In the genomic region with DNA sequence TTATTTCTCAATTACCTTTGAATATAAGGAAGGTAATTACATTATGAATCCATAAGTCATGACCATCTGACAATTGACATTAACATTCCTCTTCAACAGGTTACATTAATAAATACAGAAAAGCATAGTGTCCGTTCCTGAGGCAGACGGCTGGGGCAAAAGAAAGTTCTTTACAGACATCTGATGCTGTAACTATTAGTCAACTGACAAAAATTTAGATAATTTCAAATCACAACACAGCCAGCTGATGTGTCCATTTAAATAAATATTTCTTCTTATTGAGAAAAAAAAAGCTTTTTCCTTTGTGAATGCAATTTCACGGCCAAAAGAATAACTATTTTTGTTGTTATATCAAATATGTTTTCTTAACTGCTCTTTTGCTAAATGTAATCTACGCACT, we compare ENCODE assay signal across 1 cellular context.
TF ChIP-seq lines count a peak whose summit lies in the region.

No MANE protein-coding gene starts in this region.

TF ChIP-seq in IMR-90, 13 proteins besides CTCF, POLR2A, EP300 and RAD21 (continued from another document):
- TF ChIP-seq NFE2L2 (IDR thresholded peaks at IDR 0.05; ENCODE audit: low read depth, low read length) (no peak), CHD1 (IDR thresholded peaks at IDR 0.05; ENCODE audit: low read depth, low read length) (no peak), SMC3 (IDR thresholded peaks at IDR 0.05; ENCODE audit: low read depth, low read length) (no peak), MAZ (IDR thresholded peaks at IDR 0.05; ENCODE audit: borderline replicate concordance, low read depth, low read length) (no peak), FOS (IDR thresholded peaks at IDR 0.05; ENCODE audit: low read depth, low read length) (no peak), MXI1 (IDR thresholded peaks at IDR 0.05; ENCODE audit: borderline replicate concordance, low read depth, low read length) (no peak)
